Comparison of ENCODE assay signal across 9 cellular contexts in genomic region chr22:30649430-30650007, GRCh38. TPM values are rescaled to one million over a fixed set of nuclear protein-coding genes. Genes with fewer than 3 reads are reported as not detected.
A peak's percentile ranks its signal among the peaks of the same experiment; 100 is the strongest.
DNase-seq lines count a peak whose midpoint lies in the region; ATAC-seq and TF ChIP-seq lines count a peak whose summit lies in the region.
"Had no signal": no experiment of that assay in that cellular context is flagged by ENCODE, and none has a peak within 500 bp of the region (broad histone marks: within the 10 kb centered on the region; RNA-seq: fewer than 3 reads in every experiment).

No MANE protein-coding gene starts in this region.

- peak overlapping the region; percentile 8 for H2AFZ ChIP-seq in fibroblast of lung (ENCODE audit: low read length)

- ATAC-seq in GM19463 (IDR thresholded peaks at IDR 0.05; ENCODE audit: unreplicated experiment) (peak; percentile 94), HG02973 (IDR thresholded peaks at IDR 0.05; ENCODE audit: unreplicated experiment) (no peak)

- peak overlapping the region; percentile 63 for H3K27ac ChIP-seq in fibroblast of lung (ENCODE audit: insufficient read depth, low read length)
- H3K27ac ChIP-seq: KMS-11 had no signal

- no peak overlapping the region for H3K9ac ChIP-seq in fibroblast of lung (ENCODE audit: insufficient read depth, low read length)
- H3K9ac ChIP-seq: KMS-11 had no signal

- no peaks in the 10 kb centered on the region for H3K9me3 ChIP-seq in fibroblast of lung (ENCODE audit: control insufficient read depth, insufficient read depth, low read depth, low read length)

- no peaks in the 10 kb centered on the region for H3K79me2 ChIP-seq in fibroblast of lung (ENCODE audit: control insufficient read depth, insufficient read depth, low read length)

- H3K27me3 ChIP-seq in fibroblast of lung (ENCODE audit: control insufficient read depth, insufficient read depth, low read length), result no peaks in the 10 kb centered on the region

- H4K20me1 ChIP-seq in fibroblast of lung (ENCODE audit: control insufficient read depth, extremely low read depth, insufficient read depth, low read length), result no peaks in the 10 kb centered on the region

- H3K36me3 ChIP-seq in fibroblast of lung (ENCODE audit: control insufficient read depth, insufficient read depth, low read length), result no peaks in the 10 kb centered on the region

- peaks cover 6% of the 10 kb centered on the region for H3K4me1 ChIP-seq in fibroblast of lung (ENCODE audit: control insufficient read depth, extremely low read depth, insufficient read depth, low read length)

- DNase-seq in NCI-H69 (lab: John Stamatoyannopoulos, UW) (peak; percentile 17), fibroblast of lung (ENCODE audit: low read depth in 2 of 2) (peak; percentile 77 to 93), midbrain (lab: John Stamatoyannopoulos, UW) (no peak), GF-D8 (lab: John Stamatoyannopoulos, UW) (no peak)
- DNase-seq in activated CD8-positive, alpha-beta memory T cell treated with anti-CD3 and anti-CD28 coated beads, Interleukin-2, amount 50 U/mL, for 48 hours, result peak; percentile 88
- DNase-seq in stimulated activated CD4-positive, alpha-beta T cell treated with anti-CD3 and anti-CD28 coated beads, Interleukin-15, amount 100 ng/mL, for 48 hours (ENCODE audit: low read depth in 2 of 2), result peak; percentile 79 to 81

- no peak overlapping the region for H3K4me3 ChIP-seq in fibroblast of lung (replicated peaks in 1 of 4; ENCODE audit: control extremely low read depth in 1 of 4, insufficient read depth in 1 of 4, low read depth in 3 of 4, low read length in 4 of 4)

- H3K4me2 ChIP-seq in fibroblast of lung (ENCODE audit: extremely low read depth, insufficient read depth, low read length), result peak overlapping the region; percentile 37
- H3K4me2 ChIP-seq: KMS-11 had no signal

- no peak for TF ChIP-seq CTCF in fibroblast of lung (conservative IDR thresholded peaks at IDR 0.05 in 1 of 2, IDR thresholded peaks at IDR 0.05 in 1 of 2; ENCODE audit: low read depth in 1 of 2, low read length in 2 of 2)

RNA-seq across cellular contexts. Expression of gene SLC35E4, which starts 13.9 kb away (rescaled TPM):
- 5.4 and 10.1 TPM in 2 replicates for total RNA-seq in fibroblast of lung
- polyA plus RNA-seq in fibroblast of lung, result 2.0 and 3.0 TPM in 2 replicates
- 3.3 and 6.5 TPM in 2 replicates for polyA plus RNA-seq in fibroblast of lung (2012)
- 2.4 and 3.1 TPM in 2 replicates for polyA minus RNA-seq in fibroblast of lung (ENCODE audit: low replicate concordance)

RNA-seq across cellular contexts. Expression of gene DUSP18, which starts 18.2 kb away (rescaled TPM):
- total RNA-seq in fibroblast of lung, result 4.9 and 7.4 TPM in 2 replicates
- 10.8 and 14.9 TPM in 2 replicates for polyA plus RNA-seq in fibroblast of lung
- polyA plus RNA-seq in fibroblast of lung (2012), result 6.8 and 6.9 TPM in 2 replicates
- polyA minus RNA-seq in fibroblast of lung (ENCODE audit: low replicate concordance), result 45.1 and 63.2 TPM in 2 replicates

RNA-seq across cellular contexts. Expression of gene TCN2, which starts 42.5 kb away (rescaled TPM):
- total RNA-seq in fibroblast of lung, result 6.9 and 7.1 TPM in 2 replicates
- 10.8 and 12.0 TPM in 2 replicates for polyA plus RNA-seq in fibroblast of lung
- polyA plus RNA-seq in fibroblast of lung (2012), result 9.4 and 9.6 TPM in 2 replicates
- 15.3 and 20.1 TPM in 2 replicates for polyA minus RNA-seq in fibroblast of lung (ENCODE audit: low replicate concordance)

RNA-seq across cellular contexts. Expression of gene OSBP2, which starts 45.2 kb away (rescaled TPM):
- 0.51 and 3.8 TPM in 2 replicates for total RNA-seq in fibroblast of lung
- 0.40 and 2.6 TPM in 2 replicates for polyA plus RNA-seq in fibroblast of lung
- polyA plus RNA-seq in fibroblast of lung (2012), result 0.58 and 2.8 TPM in 2 replicates
- polyA minus RNA-seq in fibroblast of lung (ENCODE audit: low replicate concordance), result 3.0 and 11.3 TPM in 2 replicates

RNA-seq across cellular contexts. Expression of gene PES1, which starts 57.8 kb away (rescaled TPM):
- 61.3 and 69.1 TPM in 2 replicates for total RNA-seq in fibroblast of lung
- polyA plus RNA-seq in fibroblast of lung, result 51.2 and 89.0 TPM in 2 replicates
- 53.2 and 86.4 TPM in 2 replicates for polyA plus RNA-seq in fibroblast of lung (2012)
- polyA minus RNA-seq in fibroblast of lung (ENCODE audit: low replicate concordance), result 196 and 246 TPM in 2 replicates

Comparison
In these comparisons a context has a peak if more than half of its experiments do, and no peak if none do; other contexts are left out.
1. DNase-seq: peak in NCI-H69 (single experiment), activated CD8-positive, alpha-beta memory T cell treated with anti-CD3 and anti-CD28 coated beads, Interleukin-2, amount 50 U/mL, for 48 hours (single experiment), fibroblast of lung (2 of 2) and stimulated activated CD4-positive, alpha-beta T cell treated with anti-CD3 and anti-CD28 coated beads, Interleukin-15, amount 100 ng/mL, for 48 hours (2 of 2); none in midbrain (single experiment) and GF-D8 (single experiment).